In genomic region chr1:163048970-163049680, GRCh38 we compare ENCODE assay signal across 1 cellular context.
TF ChIP-seq lines count a peak whose summit lies in the region.

No MANE protein-coding gene starts in this region.

TF ChIP-seq in GM23338, 12 proteins besides CTCF, POLR2A, EP300 and RAD21 (continued from another document):
- TF ChIP-seq ETS1 (IDR thresholded peaks at IDR 0.05) (no peak), JUNB (IDR thresholded peaks at IDR 0.05; ENCODE audit: unreplicated experiment) (no peak), REST (IDR thresholded peaks at IDR 0.05; ENCODE audit: unreplicated experiment) (no peak)
TF ChIP-seq in GM23338: peak in this region for 0.
